18 cellular contexts compared by ENCODE assay signal in the genomic region with DNA sequence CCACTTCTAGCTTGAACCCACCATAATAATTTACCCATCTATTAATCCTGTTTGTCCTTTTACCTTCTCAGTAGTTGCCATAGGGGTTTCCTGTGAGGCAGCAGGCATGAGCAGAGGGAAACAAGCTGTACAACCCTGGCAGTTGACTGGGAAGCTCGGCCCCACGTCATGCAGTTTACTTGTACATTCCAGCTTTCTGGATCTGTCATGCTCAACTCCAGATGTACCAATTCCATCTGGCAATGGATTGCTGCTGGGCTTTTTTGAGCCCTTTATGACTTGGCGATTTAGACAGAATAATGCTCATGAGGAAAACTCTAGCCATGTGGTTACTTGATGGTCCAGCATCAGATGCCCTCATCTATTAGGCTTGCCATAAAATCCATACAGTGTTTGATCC.
"Had no signal": no experiment of that assay in that cellular context is flagged by ENCODE, and none has a peak within 500 bp of the region (broad histone marks: within the 10 kb centered on the region; RNA-seq: fewer than 3 reads in every experiment).

No MANE protein-coding gene starts in this region.

- H3K4me1 ChIP-seq: ascending aorta, breast epithelium, parathyroid adenoma, sigmoid colon, spleen, testis, upper lobe of right lung had no signal

- H3K4me3 ChIP-seq: ascending aorta, breast epithelium, sigmoid colon, spleen, testis, upper lobe of right lung had no signal

- H3K27ac ChIP-seq: ascending aorta, breast epithelium, parathyroid adenoma, sigmoid colon, spleen, testis, upper lobe of right lung had no signal

- DNase-seq: activated CD4-positive, alpha-beta T cell treated with anti-CD3 and anti-CD28 coated beads for 36 hours; activated CD4-positive, alpha-beta T cell treated with anti-CD3 and anti-CD28 coated beads, Interleukin-2, amount 50 U/mL, for 48 hours; activated gamma-delta T cell; effector CD4-positive, alpha-beta T cell; foreskin melanocyte; midbrain; sigmoid colon; spleen; stimulated activated CD4-positive, alpha-beta T cell treated with anti-CD3 and anti-CD28 coated beads, Interleukin-4, amount 100 ng/mL, for 4 hours; T-helper 2 cell; testis; upper lobe of right lung had no signal

- H3K36me3 ChIP-seq: ascending aorta, breast epithelium, sigmoid colon, spleen, upper lobe of right lung had no signal

- H2AFZ ChIP-seq: parathyroid adenoma had no signal

- H3K9me3 ChIP-seq: ascending aorta, breast epithelium, sigmoid colon, spleen, testis, upper lobe of right lung had no signal

- H3K79me2 ChIP-seq: parathyroid adenoma had no signal

- H3K9ac ChIP-seq: parathyroid adenoma had no signal

- ATAC-seq: activated CD4-positive, alpha-beta T cell treated with anti-CD3 and anti-CD28 coated beads for 36 hours; left lobe of liver; stimulated activated memory B cell treated with anti-CD40 and anti-IgM and Interleukin-4, amounts not matched to agents 10 μg/mL and 1 μg/mL and 100 μg/mL, for 72 hours; upper lobe of right lung; WTC11 had no signal

- H3K27me3 ChIP-seq: ascending aorta, breast epithelium, sigmoid colon, spleen, testis, upper lobe of right lung had no signal
